Comparison of ENCODE assay signal across 8 cellular contexts in the genomic region with DNA sequence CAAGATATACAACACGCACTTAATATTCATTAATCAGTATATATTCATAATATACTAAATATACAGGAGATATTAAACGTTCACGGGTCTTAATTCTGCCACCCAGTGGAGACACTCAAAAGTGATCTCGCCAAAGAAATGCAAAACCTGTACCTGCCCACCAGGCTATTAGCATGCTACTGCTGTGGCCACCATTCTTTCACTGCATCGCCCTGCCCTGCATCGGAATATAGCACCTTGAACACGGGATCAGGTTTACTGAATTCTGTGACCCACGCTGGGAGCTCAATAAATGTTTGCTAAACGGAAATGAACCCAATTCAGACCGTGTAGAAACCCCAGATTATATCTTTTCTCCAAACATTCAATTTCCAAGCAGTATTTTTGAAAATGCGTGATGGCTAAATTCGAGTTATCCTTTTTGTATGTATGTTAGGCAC. TPM values are rescaled to one million over a fixed set of nuclear protein-coding genes. Genes with fewer than 3 reads are reported as not detected.
DNase-seq lines count a peak whose midpoint lies in the region; ATAC-seq, FAIRE-seq and TF ChIP-seq lines count a peak whose summit lies in the region.

No MANE protein-coding gene starts in this region.

- TF ChIP-seq CTCF in breast epithelium (IDR thresholded peaks at IDR 0.05), result peak; percentile 54 to 73 (median 63)

- H3K4me3 ChIP-seq in breast epithelium, result peak overlapping the region; percentile 55 to 80 (median 76)

- peak; percentile 43 for FAIRE-seq in islet of Langerhans (lab: Jason Lieb, UNC)

- H3K4me1 ChIP-seq in breast epithelium, result peaks cover 0 to 8% of the 10 kb centered on the region in 2 donors

- peak; percentile 18 to 51 for DNase-seq in NCI-H524 (lab: John Stamatoyannopoulos, UW)
- no peak for DNase-seq in NCI-H524 treated with DMSO at 0.1 percent for 48 hours (lab: John Stamatoyannopoulos, UW)
- DNase-seq in MV-4-11 (lab: John Stamatoyannopoulos, UW), result peak; percentile 31
- DNase-seq in UCSD-AML1 (lab: John Stamatoyannopoulos, UW; ENCODE audit: unreplicated experiment), result peak; percentile 31
- peak; percentile 55 to 68 for DNase-seq in breast epithelium (ENCODE audit: low spot score in 2 of 2)
- peak; percentile 12 to 17 for DNase-seq in stimulated activated CD4-positive, alpha-beta T cell treated with anti-CD3 and anti-CD28 coated beads, Interleukin-15, amount 100 ng/mL, for 1 hour (ENCODE audit: low read depth in 1 of 2, low spot score in 1 of 2)

- no peaks in the 10 kb centered on the region for H3K9me3 ChIP-seq in breast epithelium

- intact Hi-C loops in breast epithelium (cut with DNase I; ENCODE audit: low total_unique reads), result no loop called here

- no peak for TF ChIP-seq POLR2A in breast epithelium (IDR thresholded peaks at IDR 0.05)

- H3K27ac ChIP-seq in breast epithelium, result peak overlapping the region; percentile 96 to 99

- no peaks in the 10 kb centered on the region for H3K36me3 ChIP-seq in breast epithelium

- H3K27me3 ChIP-seq in breast epithelium, result no peaks in the 10 kb centered on the region

- peak; percentile 42 for ATAC-seq in HG02642 (IDR thresholded peaks at IDR 0.05; ENCODE audit: poor library complexity, unreplicated experiment)

RNA-seq across cellular contexts. Expression of a gene that starts 0.8 kb away (rescaled TPM):
- total RNA-seq in breast epithelium, result 10 to 100 TPM; 26.4 to 65.7 (median 32.8) TPM

RNA-seq across cellular contexts. Expression of a gene that starts 7.2 kb away (rescaled TPM):
- 10 to 100 TPM; 14.4 to 18.1 (median 14.7) TPM for total RNA-seq in breast epithelium
